ENCODE assay signal across 30 cellular contexts in genomic region chr14:61284001-61284400, GRCh38. TPM values are rescaled to one million over a fixed set of nuclear protein-coding genes. Genes with fewer than 3 reads are reported as not detected.
DNase-seq lines count a peak whose midpoint lies in the region; ATAC-seq and TF ChIP-seq lines count a peak whose summit lies in the region.
"Had no signal": no experiment of that assay in that cellular context is flagged by ENCODE, and none has a peak within 500 bp of the region (broad histone marks: within the 10 kb centered on the region; RNA-seq: fewer than 3 reads in every experiment).

No MANE protein-coding gene starts in this region.

- H3F3A ChIP-seq in MM.1S (ENCODE audit: insufficient read depth, low read length): no peaks in the 10 kb centered on the region

- H3K27ac ChIP-seq in MM.1S (ENCODE audit: low read length): no peak overlapping the region
- peak overlapping the region; percentile 98 for H3K27ac ChIP-seq in parathyroid adenoma
- H3K27ac ChIP-seq: cardiac muscle cell had no signal

- H3K9me2 ChIP-seq in MM.1S (replicated peaks; ENCODE audit: insufficient read depth, low read length): no peaks in the 10 kb centered on the region

- H3K27me3 Mint-ChIP-seq in activated CD8-positive, alpha-beta memory T cell treated with anti-CD3 and anti-CD28 coated beads, Interleukin-2, amount 10 ng/mL, durations not matched to agents 7 days and 5 days: peaks cover 18% of the 10 kb centered on the region
- H3K27me3 Mint-ChIP-seq in activated CD4-positive, alpha-beta memory T cell treated with anti-CD3 and anti-CD28 coated beads for 36 hours: peaks cover 3% of the 10 kb centered on the region
- H3K27me3 Mint-ChIP-seq in MCF 10A (ENCODE audit: insufficient read depth, unreplicated experiment): no peaks in the 10 kb centered on the region

- no peak overlapping the region for H2AFZ ChIP-seq in MM.1S (ENCODE audit: low read length)
- peak overlapping the region; percentile 43 for H2AFZ ChIP-seq in parathyroid adenoma

- DNase-seq in activated CD8-positive, alpha-beta memory T cell treated with anti-CD3 and anti-CD28 coated beads, Interleukin-2, amount 10 ng/mL, durations not matched to agents 7 days and 5 days: peak; percentile 60
- no peak for DNase-seq in activated CD8-positive, alpha-beta memory T cell treated with anti-CD3 and anti-CD28 coated beads, Interleukin-2, amount 50 U/mL, for 48 hours
- peak; percentile 6 for DNase-seq in MM.1S
- DNase-seq in activated CD4-positive, alpha-beta memory T cell treated with anti-CD3 and anti-CD28 coated beads for 36 hours: peak; percentile 24
- DNase-seq in MCF 10A (ENCODE audit: unreplicated experiment): no peak
- no peak for DNase-seq in activated CD8-positive, alpha-beta memory T cell treated with anti-CD3 and anti-CD28 coated beads for 24 hours
- no peak for DNase-seq in Right ventricle myocardium inferior (ENCODE audit: missing footprints)
- DNase-seq: activated CD4-positive, alpha-beta T cell treated with anti-CD3 and anti-CD28 coated beads, Interleukin-2, amount 50 U/mL, for 4 hours; activated naive CD4-positive, alpha-beta T cell treated with anti-CD3 and anti-CD28 coated beads for 36 hours; activated T-cell treated with anti-CD3 and anti-CD28 coated beads, Interleukin-2, amount 50 U/mL, for 24 hours; anterior cingulate cortex; COR-L47; cortex of kidney; H7; left ventricle myocardium superior; NCI-H1092; NCI-H187 treated with DMSO at 0.1 percent for 48 hours; NCI-H510A; OCI-M1; right cardiac atrium; stimulated activated CD4-positive, alpha-beta T cell treated with anti-CD3 and anti-CD28 coated beads, Interleukin-12 subunit alpha, Interleukin-12 subunit beta, amount 100 ng/mL, for 4 hours; stimulated activated CD4-positive, alpha-beta T cell treated with anti-CD3 and anti-CD28 coated beads, Interleukin-4, amount 100 ng/mL, for 24 hours; stimulated activated naive CD4-positive, alpha-beta T cell; T-helper 9 cell had no signal

- H3K4me1 ChIP-seq in MM.1S (ENCODE audit: low read length): no peaks in the 10 kb centered on the region
- peaks cover 7% of the 10 kb centered on the region for H3K4me1 ChIP-seq in parathyroid adenoma

- no peaks in the 10 kb centered on the region for H3K27me3 ChIP-seq in MM.1S (replicated peaks; ENCODE audit: insufficient read depth, low read length)
- no peaks in the 10 kb centered on the region for H3K27me3 ChIP-seq in parathyroid adenoma (ENCODE audit: control insufficient read depth, insufficient read depth, low read length)
- H3K27me3 ChIP-seq: pancreas had no signal

- H3K4me3 ChIP-seq in MM.1S (ENCODE audit: low read length) (no peak overlapping the region), parathyroid adenoma (ENCODE audit: low read depth, low read length) (peak overlapping the region; percentile 45)
- H3K4me3 ChIP-seq: cardiac muscle cell had no signal

- CTCF ChIA-PET in activated CD8-positive, alpha-beta memory T cell treated with anti-CD3 and anti-CD28 coated beads, Interleukin-2, amount 10 ng/mL, durations not matched to agents 7 days and 5 days (lab: Charles Lee): interaction anchor here (0.6 to 11.8 kb wide), 5 partner anchors 9 to 644 kb away, joined by 3 to 136 read pairs (median 4); no protein-coding TSS in a partner anchor
- CTCF ChIA-PET in activated CD4-positive, alpha-beta memory T cell treated with anti-CD3 and anti-CD28 coated beads for 36 hours (lab: Charles Lee): interaction anchor here (10.4 kb wide), 1 partner anchor 17 kb away, joined by 85 read pairs; no protein-coding TSS in a partner anchor
- CTCF ChIA-PET in MCF 10A (lab: Yijun Ruan, JAX): interaction anchor here (0.6 to 4.0 kb wide), 8 partner anchors 8 to 659 kb away, joined by 3 to 49 read pairs (median 5); no protein-coding TSS in a partner anchor

- H3K27ac Mint-ChIP-seq in activated CD8-positive, alpha-beta memory T cell treated with anti-CD3 and anti-CD28 coated beads, Interleukin-2, amount 10 ng/mL, durations not matched to agents 7 days and 5 days: peak overlapping the region; percentile 45
- no peak overlapping the region for H3K27ac Mint-ChIP-seq in activated CD4-positive, alpha-beta memory T cell treated with anti-CD3 and anti-CD28 coated beads for 36 hours
- no peak overlapping the region for H3K27ac Mint-ChIP-seq in MCF 10A (ENCODE audit: low read depth, unreplicated experiment)
- H3K27ac Mint-ChIP-seq: activated naive CD4-positive, alpha-beta T cell treated with anti-CD3 and anti-CD28 coated beads for 36 hours; activated T-cell treated with anti-CD3 and anti-CD28 coated beads, Interleukin-2, amount 50 U/mL, for 24 hours; mesothelial cell of epicardium; WTC11 had no signal

- H3K9me3 ChIP-seq in MM.1S (replicated peaks; ENCODE audit: insufficient read depth, low read length) (no peaks in the 10 kb centered on the region), parathyroid adenoma (ENCODE audit: control insufficient read depth, low read length) (no peaks in the 10 kb centered on the region)
- H3K9me3 ChIP-seq: pancreas had no signal

- peaks cover 4% of the 10 kb centered on the region for H3K36me3 Mint-ChIP-seq in activated CD8-positive, alpha-beta memory T cell treated with anti-CD3 and anti-CD28 coated beads, Interleukin-2, amount 10 ng/mL, durations not matched to agents 7 days and 5 days
- no peaks in the 10 kb centered on the region for H3K36me3 Mint-ChIP-seq in activated CD4-positive, alpha-beta memory T cell treated with anti-CD3 and anti-CD28 coated beads for 36 hours
- no peaks in the 10 kb centered on the region for H3K36me3 Mint-ChIP-seq in MCF 10A (ENCODE audit: insufficient read depth, unreplicated experiment)
- H3K36me3 Mint-ChIP-seq: mesothelial cell of epicardium, WTC11 had no signal

- H4K20me1 ChIP-seq in MM.1S (ENCODE audit: insufficient read depth, low read length): no peaks in the 10 kb centered on the region

- H3K4me3 Mint-ChIP-seq in activated CD8-positive, alpha-beta memory T cell treated with anti-CD3 and anti-CD28 coated beads, Interleukin-2, amount 10 ng/mL, durations not matched to agents 7 days and 5 days: peak overlapping the region; percentile 51
- H3K4me3 Mint-ChIP-seq in activated CD4-positive, alpha-beta memory T cell treated with anti-CD3 and anti-CD28 coated beads for 36 hours: no peak overlapping the region
- H3K4me3 Mint-ChIP-seq in MCF 10A (ENCODE audit: unreplicated experiment): no peak overlapping the region
- H3K4me3 Mint-ChIP-seq: activated naive CD4-positive, alpha-beta T cell treated with anti-CD3 and anti-CD28 coated beads for 36 hours; activated T-cell treated with anti-CD3 and anti-CD28 coated beads, Interleukin-2, amount 50 U/mL, for 24 hours; mesothelial cell of epicardium; WTC11 had no signal

- H3K36me3 ChIP-seq in MM.1S (replicated peaks; ENCODE audit: insufficient read depth, low read length) (no peaks in the 10 kb centered on the region), parathyroid adenoma (ENCODE audit: control insufficient read depth, insufficient read depth, low read length) (no peaks in the 10 kb centered on the region)
- H3K36me3 ChIP-seq: cardiac muscle cell, pancreas had no signal

- H3K79me2 ChIP-seq in MM.1S (ENCODE audit: low read length) (no peaks in the 10 kb centered on the region), parathyroid adenoma (peaks cover 6% of the 10 kb centered on the region)

- H3K4me1 Mint-ChIP-seq in activated CD8-positive, alpha-beta memory T cell treated with anti-CD3 and anti-CD28 coated beads, Interleukin-2, amount 10 ng/mL, durations not matched to agents 7 days and 5 days: peaks cover 72% of the 10 kb centered on the region
- peaks cover 31% of the 10 kb centered on the region for H3K4me1 Mint-ChIP-seq in activated CD4-positive, alpha-beta memory T cell treated with anti-CD3 and anti-CD28 coated beads for 36 hours (ENCODE audit: low read depth)
- peaks cover 6% of the 10 kb centered on the region for H3K4me1 Mint-ChIP-seq in MCF 10A (ENCODE audit: insufficient read depth, unreplicated experiment)

- H3K9ac ChIP-seq in MM.1S (ENCODE audit: low read length) (no peak overlapping the region), parathyroid adenoma (no peak overlapping the region)

- no peaks in the 10 kb centered on the region for H3K9me3 Mint-ChIP-seq in activated CD8-positive, alpha-beta memory T cell treated with anti-CD3 and anti-CD28 coated beads, Interleukin-2, amount 10 ng/mL, durations not matched to agents 7 days and 5 days (ENCODE audit: low read depth)
- no peaks in the 10 kb centered on the region for H3K9me3 Mint-ChIP-seq in activated CD4-positive, alpha-beta memory T cell treated with anti-CD3 and anti-CD28 coated beads for 36 hours
- H3K9me3 Mint-ChIP-seq in MCF 10A (ENCODE audit: unreplicated experiment): no peaks in the 10 kb centered on the region
- H3K9me3 Mint-ChIP-seq: activated naive CD4-positive, alpha-beta T cell treated with anti-CD3 and anti-CD28 coated beads for 36 hours; activated T-cell treated with anti-CD3 and anti-CD28 coated beads, Interleukin-2, amount 50 U/mL, for 24 hours; mesothelial cell of epicardium; WTC11 had no signal

- H3K4me2 ChIP-seq in MM.1S (ENCODE audit: low read depth, low read length) (no peak overlapping the region), parathyroid adenoma (ENCODE audit: low read length) (peak overlapping the region; percentile 56)

- intact Hi-C loops in activated CD4-positive, alpha-beta memory T cell treated with anti-CD3 and anti-CD28 coated beads for 36 hours (cut with micrococcal nuclease): loop anchor here (5.0 kb wide), 1 partner anchor 553 kb away; no protein-coding TSS in a partner anchor
- intact Hi-C loops in MCF 10A (cut with micrococcal nuclease) (no loop called here), Right ventricle myocardium inferior (cut with DNase I) (no loop called here)

- peak; percentile 25 for ATAC-seq in activated CD8-positive, alpha-beta memory T cell treated with anti-CD3 and anti-CD28 coated beads, Interleukin-2, amount 10 ng/mL, durations not matched to agents 7 days and 5 days
- no peak for ATAC-seq in Right ventricle myocardium inferior
- ATAC-seq: left ventricle myocardium superior, pancreas, right cardiac atrium, WTC11 had no signal

- POLR2A ChIA-PET in activated CD4-positive, alpha-beta memory T cell treated with anti-CD3 and anti-CD28 coated beads for 36 hours (lab: Charles Lee): interaction anchor here (0.6 to 1.0 kb wide), 2 partner anchors 38 to 115 kb away, joined by 3 read pairs; partner anchors contain the start of gene PRKCH
- POLR2A ChIA-PET in MCF 10A (lab: Yijun Ruan, JAX): interaction anchor here (0.6 to 0.8 kb wide), 2 partner anchors 144 to 434 kb away, joined by 3 read pairs; no protein-coding TSS in a partner anchor

- no TSS peak for BruUV-seq in MCF 10A (replicated peaks; lab: Mats Ljungman, UMichigan)

- TF ChIP-seq CTCF in MM.1S (IDR thresholded peaks at IDR 0.05; ENCODE audit: low read length) (no peak), parathyroid adenoma (IDR thresholded peaks at IDR 0.05) (no peak), MCF 10A (IDR thresholded peaks at IDR 0.05; ENCODE audit: unreplicated experiment) (no peak)

RNA-seq across cellular contexts. Expression of gene TMEM30B, which starts 2.9 kb away (rescaled TPM):
- 1 to 10 TPM in 1 of 2 experiments, under 1 TPM in 1; 0.70 to 1.3 TPM for total RNA-seq in activated CD8-positive, alpha-beta memory T cell treated with anti-CD3 and anti-CD28 coated beads, Interleukin-2, amount 10 ng/mL, durations not matched to agents 7 days and 5 days
- 1 to 10 TPM; 1.6 to 1.7 TPM for total RNA-seq in activated CD4-positive, alpha-beta memory T cell treated with anti-CD3 and anti-CD28 coated beads for 36 hours
- 0.09 and 0.22 TPM in 2 replicates for total RNA-seq in MCF 10A (2022)
- 0.30 TPM for total RNA-seq in Right ventricle myocardium inferior
- total RNA-seq: Daoy had no signal

RNA-seq across cellular contexts. Expression of gene PRKCH, which starts 37.4 kb away (rescaled TPM):
- 100 to 1,000 TPM; 304 to 312 TPM for total RNA-seq in activated CD8-positive, alpha-beta memory T cell treated with anti-CD3 and anti-CD28 coated beads, Interleukin-2, amount 10 ng/mL, durations not matched to agents 7 days and 5 days
- 100 to 1,000 TPM; 142 to 147 TPM for total RNA-seq in activated CD4-positive, alpha-beta memory T cell treated with anti-CD3 and anti-CD28 coated beads for 36 hours
- total RNA-seq in MCF 10A (2022) (10.4 and 12.4 TPM in 2 replicates), Right ventricle myocardium inferior (16.4 TPM)

Comparison
In these comparisons a context has a peak if more than half of its experiments do, and no peak if none do; other contexts are left out.
1. DNase-seq: peak in activated CD8-positive, alpha-beta memory T cell treated with anti-CD3 and anti-CD28 coated beads, Interleukin-2, amount 10 ng/mL, durations not matched to agents 7 days and 5 days (single experiment), MM.1S (single experiment) and activated CD4-positive, alpha-beta memory T cell treated with anti-CD3 and anti-CD28 coated beads for 36 hours (single experiment); none in activated CD8-positive, alpha-beta memory T cell treated with anti-CD3 and anti-CD28 coated beads, Interleukin-2, amount 50 U/mL, for 48 hours (single experiment), MCF 10A (single experiment), activated CD8-positive, alpha-beta memory T cell treated with anti-CD3 and anti-CD28 coated beads for 24 hours (single experiment) and Right ventricle myocardium inferior (single experiment).